Comparison of ENCODE assay signal across 15 cellular contexts in genomic region chr12:98406378-98406777, GRCh38.
"Had no signal": no experiment of that assay in that cellular context is flagged by ENCODE, and none has a peak within 500 bp of the region (broad histone marks: within the 10 kb centered on the region; RNA-seq: fewer than 3 reads in every experiment).

No MANE protein-coding gene starts in this region.

- H3K9me3 Mint-ChIP-seq: stimulated activated naive B cell treated with anti-CD40 and anti-IgM and Interleukin-4, amounts not matched to agents 10 μg/mL and 1 μg/mL and 100 μg/mL, for 72 hours; stimulated activated naive CD8-positive, alpha-beta T cell treated with anti-CD3 and anti-CD28 coated beads, Interleukin-15, amount 100 ng/mL, for 72 hours had no signal

- H3K4me3 Mint-ChIP-seq: naive B cell; stimulated activated naive B cell treated with anti-CD40 and anti-IgM and Interleukin-4, amounts not matched to agents 10 μg/mL and 1 μg/mL and 100 μg/mL, for 72 hours; stimulated activated naive CD8-positive, alpha-beta T cell treated with anti-CD3 and anti-CD28 coated beads, Interleukin-15, amount 100 ng/mL, for 72 hours had no signal

- ATAC-seq: left ventricle myocardium superior; stimulated activated naive B cell treated with anti-CD40 and anti-IgM and Interleukin-4, amounts not matched to agents 10 μg/mL and 1 μg/mL and 100 μg/mL, for 72 hours; stimulated activated naive CD8-positive, alpha-beta T cell treated with anti-CD3 and anti-CD28 coated beads, Interleukin-15, amount 100 ng/mL, for 72 hours; upper lobe of right lung had no signal

- DNase-seq: effector memory CD4-positive, alpha-beta T cell; foreskin fibroblast; kidney; left colon; left ventricle myocardium superior; mesenchymal stem cell; naive B cell; posterior cingulate gyrus; sigmoid colon; stimulated activated CD4-positive, alpha-beta T cell treated with anti-CD3 and anti-CD28 coated beads, Interleukin-2, amount 100 ng/mL, for 24 hours; stimulated activated CD4-positive, alpha-beta T cell treated with anti-CD3 and anti-CD28 coated beads, Interleukin-4, amount 100 ng/mL, for 4 hours; stimulated activated naive B cell treated with anti-CD40 and anti-IgM and Interleukin-4, amounts not matched to agents 10 μg/mL and 1 μg/mL and 100 μg/mL, for 72 hours; stimulated activated naive CD8-positive, alpha-beta T cell treated with anti-CD3 and anti-CD28 coated beads, Interleukin-15, amount 100 ng/mL, for 72 hours; testis; upper lobe of right lung had no signal

- H3K27me3 Mint-ChIP-seq: stimulated activated naive B cell treated with anti-CD40 and anti-IgM and Interleukin-4, amounts not matched to agents 10 μg/mL and 1 μg/mL and 100 μg/mL, for 72 hours; stimulated activated naive CD8-positive, alpha-beta T cell treated with anti-CD3 and anti-CD28 coated beads, Interleukin-15, amount 100 ng/mL, for 72 hours had no signal

- H3K27ac Mint-ChIP-seq: naive B cell; stimulated activated naive B cell treated with anti-CD40 and anti-IgM and Interleukin-4, amounts not matched to agents 10 μg/mL and 1 μg/mL and 100 μg/mL, for 72 hours; stimulated activated naive CD8-positive, alpha-beta T cell treated with anti-CD3 and anti-CD28 coated beads, Interleukin-15, amount 100 ng/mL, for 72 hours had no signal

- H3K36me3 Mint-ChIP-seq: naive B cell; stimulated activated naive B cell treated with anti-CD40 and anti-IgM and Interleukin-4, amounts not matched to agents 10 μg/mL and 1 μg/mL and 100 μg/mL, for 72 hours had no signal
